24 cellular contexts compared by ENCODE assay signal in genomic region chr21:41685511-41686149, GRCh38.
DNase-seq lines count a peak whose midpoint lies in the region; ATAC-seq and TF ChIP-seq lines count a peak whose summit lies in the region.
"Had no signal": no experiment of that assay in that cellular context is flagged by ENCODE, and none has a peak within 500 bp of the region (broad histone marks: within the 10 kb centered on the region; RNA-seq: fewer than 3 reads in every experiment).

No MANE protein-coding gene starts in this region.

- H3K4me3 Mint-ChIP-seq in neural progenitor cell, result no peak overlapping the region
- H3K4me3 Mint-ChIP-seq in activated T-cell treated with anti-CD3 and anti-CD28 coated beads, Interleukin-2, amount 50 U/mL, for 24 hours, result no peak overlapping the region
- H3K4me3 Mint-ChIP-seq: activated CD4-positive, alpha-beta T cell treated with anti-CD3 and anti-CD28 coated beads for 36 hours; activated CD8-positive, alpha-beta T cell treated with anti-CD3 and anti-CD28 coated beads, Interleukin-2, amount 10 ng/mL, durations not matched to agents 7 days and 5 days; activated naive CD4-positive, alpha-beta T cell treated with anti-CD3 and anti-CD28 coated beads, Interleukin-2, amount 50 U/mL, for 24 hours; immature natural killer cell had no signal

- POLR2A ChIA-PET in PC-3 (lab: Charles Lee; ENCODE audit: unreplicated experiment), result no interaction called here

- intact Hi-C loops in PC-3 (cut with micrococcal nuclease) (no loop called here), mammary epithelial cell (cut with micrococcal nuclease) (no loop called here)

- H2AFZ ChIP-seq in PC-3 (ENCODE audit: low read length) (no peak overlapping the region), mammary epithelial cell (ENCODE audit: low read depth, low read length) (no peak overlapping the region), neural progenitor cell (replicated peaks) (no peak overlapping the region)

- peaks cover 7% of the 10 kb centered on the region for H3K9me3 Mint-ChIP-seq in neural progenitor cell
- H3K9me3 Mint-ChIP-seq in activated T-cell treated with anti-CD3 and anti-CD28 coated beads, Interleukin-2, amount 50 U/mL, for 24 hours, result no peaks in the 10 kb centered on the region
- H3K9me3 Mint-ChIP-seq: activated naive CD4-positive, alpha-beta T cell treated with anti-CD3 and anti-CD28 coated beads, Interleukin-2, amount 50 U/mL, for 24 hours; immature natural killer cell had no signal

- H3K4me2 ChIP-seq in PC-3 (ENCODE audit: low read length) (peak overlapping the region; percentile 76; the same call in 1 of the 2 replicates), mammary epithelial cell (ENCODE audit: insufficient read depth, low read depth, low read length) (no peak overlapping the region), neural progenitor cell (no peak overlapping the region)
- H3K4me2 ChIP-seq: BLaER1 treated with 17β-estradiol and CSF1 and Interleukin-3, amounts not matched to agents 10 nM and 100 nM; KMS-11 had no signal

- peaks cover 78% of the 10 kb centered on the region for H3K4me1 ChIP-seq in PC-3 (ENCODE audit: insufficient read depth, low read length)
- peaks cover 57% of the 10 kb centered on the region for H3K4me1 ChIP-seq in mammary epithelial cell (ENCODE audit: insufficient read depth, low read length)
- no peaks in the 10 kb centered on the region for H3K4me1 ChIP-seq in neural progenitor cell
- no peaks in the 10 kb centered on the region for H3K4me1 ChIP-seq in urinary bladder (ENCODE audit: insufficient read depth)
- H3K4me1 ChIP-seq: BLaER1 treated with 17β-estradiol and CSF1 and Interleukin-3, amounts not matched to agents 10 nM and 100 nM had no signal

- dilution Hi-C loops in mammary epithelial cell (cut with HindIII; ENCODE audit: low sequenced_read_pairs), result no loop called here

- no peaks in the 10 kb centered on the region for H3K9me2 ChIP-seq in PC-3 (replicated peaks; ENCODE audit: low read length)

- no peaks in the 10 kb centered on the region for H3K36me3 Mint-ChIP-seq in neural progenitor cell
- H3K36me3 Mint-ChIP-seq in activated T-cell treated with anti-CD3 and anti-CD28 coated beads, Interleukin-2, amount 50 U/mL, for 24 hours (ENCODE audit: low read depth), result no peaks in the 10 kb centered on the region
- H3K36me3 Mint-ChIP-seq: activated naive CD4-positive, alpha-beta T cell treated with anti-CD3 and anti-CD28 coated beads, Interleukin-2, amount 50 U/mL, for 24 hours; immature natural killer cell had no signal

- in situ Hi-C loops in mammary epithelial cell (cut with MboI; ENCODE audit: low sequenced_read_pairs in 2 of 2), result loop anchor here in 1 of 2 donors (10.0 kb wide), 1 partner anchor 71 kb away; no protein-coding TSS in a partner anchor

- 75% methylated on average over 7 of the region's 8 CpGs for WGBS in mammary epithelial cell (ENCODE audit: low coverage, missing lambda C conversion rate)
- 87% methylated on average over 8 of the region's 8 CpGs for WGBS in urinary bladder

- peaks cover 12% of the 10 kb centered on the region for H3K27me3 Mint-ChIP-seq in neural progenitor cell (ENCODE audit: insufficient read depth, low read depth)
- H3K27me3 Mint-ChIP-seq in activated T-cell treated with anti-CD3 and anti-CD28 coated beads, Interleukin-2, amount 50 U/mL, for 24 hours, result peaks cover 25% of the 10 kb centered on the region

- ATAC-seq in PC-3, result no peak
- ATAC-seq: activated CD4-positive, alpha-beta T cell treated with anti-CD3 and anti-CD28 coated beads for 36 hours; activated CD8-positive, alpha-beta T cell treated with anti-CD3 and anti-CD28 coated beads, Interleukin-2, amount 10 ng/mL, durations not matched to agents 7 days and 5 days had no signal

- no TSS peak for BruUV-seq in PC-3 (replicated peaks; lab: Mats Ljungman, UMichigan)
- BruUV-seq in mammary epithelial cell (replicated peaks; lab: Mats Ljungman, UMichigan), result no TSS peak

- H3K27ac ChIP-seq in PC-3 (ENCODE audit: low read length) (peak overlapping the region; percentile 98), mammary epithelial cell (ENCODE audit: insufficient read depth, low read depth, low read length) (peak overlapping the region; percentile 79), neural progenitor cell (no peak overlapping the region), urinary bladder (ENCODE audit: low read depth) (peak overlapping the region; percentile 65)
- H3K27ac ChIP-seq: BLaER1 treated with 17β-estradiol and CSF1 and Interleukin-3, amounts not matched to agents 10 nM and 100 nM; HL-60; KMS-11; right atrium auricular region had no signal

- H3K27me3 ChIP-seq in PC-3 (ENCODE audit: low read length) (no peaks in the 10 kb centered on the region), mammary epithelial cell (ENCODE audit: insufficient read depth, low read length) (no peaks in the 10 kb centered on the region), neural progenitor cell (no peaks in the 10 kb centered on the region)
- H3K27me3 ChIP-seq: BLaER1 treated with 17β-estradiol and CSF1 and Interleukin-3, amounts not matched to agents 10 nM and 100 nM; right atrium auricular region; tibial nerve had no signal

- no peaks in the 10 kb centered on the region for H4K20me1 ChIP-seq in PC-3 (ENCODE audit: low read length)
- H4K20me1 ChIP-seq in mammary epithelial cell (ENCODE audit: insufficient read depth, low read length), result no peaks in the 10 kb centered on the region
- H4K20me1 ChIP-seq in neural progenitor cell (ENCODE audit: low read depth), result no peaks in the 10 kb centered on the region
- H4K20me1 ChIP-seq: BLaER1 treated with 17β-estradiol and CSF1 and Interleukin-3, amounts not matched to agents 10 nM and 100 nM had no signal

- no peak for TF ChIP-seq CTCF in PC-3 (conservative IDR thresholded peaks at IDR 0.05; ENCODE audit: low read depth, low read length)
- TF ChIP-seq CTCF in mammary epithelial cell (conservative IDR thresholded peaks at IDR 0.05 in 1 of 2, IDR thresholded peaks at IDR 0.05 in 1 of 2; ENCODE audit: extremely low read depth in 1 of 2, insufficient read depth in 1 of 2, low read depth in 1 of 2, low read length in 2 of 2), result no peak
- TF ChIP-seq CTCF in neural progenitor cell (IDR thresholded peaks at IDR 0.05), result no peak

- 0 out of 2 replicates have a peak, but pooled peaks cover 4% of the 10 kb centered on the region for H3K79me2 ChIP-seq in PC-3 (ENCODE audit: low read length)
- H3K79me2 ChIP-seq in mammary epithelial cell (ENCODE audit: insufficient read depth, low read length), result no peaks in the 10 kb centered on the region
- no peaks in the 10 kb centered on the region for H3K79me2 ChIP-seq in neural progenitor cell (ENCODE audit: low read depth)

- H3K9me3 ChIP-seq in PC-3 (ENCODE audit: low read length) (no peaks in the 10 kb centered on the region), mammary epithelial cell (replicated peaks; ENCODE audit: insufficient read depth, low read length) (no peaks in the 10 kb centered on the region), neural progenitor cell (ENCODE audit: low read depth) (no peaks in the 10 kb centered on the region)
- H3K9me3 ChIP-seq: right atrium auricular region, tibial nerve had no signal

- CTCF ChIA-PET in PC-3 (lab: Charles Lee) (no interaction called here), mammary epithelial cell (lab: Charles Lee; ENCODE audit: low non-redundant PET) (no interaction called here)

- H3K27ac Mint-ChIP-seq in neural progenitor cell, result peak overlapping the region; percentile 46
- H3K27ac Mint-ChIP-seq in activated T-cell treated with anti-CD3 and anti-CD28 coated beads, Interleukin-2, amount 50 U/mL, for 24 hours, result no peak overlapping the region
- H3K27ac Mint-ChIP-seq: activated CD4-positive, alpha-beta T cell treated with anti-CD3 and anti-CD28 coated beads for 36 hours; activated CD8-positive, alpha-beta T cell treated with anti-CD3 and anti-CD28 coated beads, Interleukin-2, amount 10 ng/mL, durations not matched to agents 7 days and 5 days; activated naive CD4-positive, alpha-beta T cell treated with anti-CD3 and anti-CD28 coated beads, Interleukin-2, amount 50 U/mL, for 24 hours; immature natural killer cell had no signal

- DNase-seq in PC-3 (no peak), mammary epithelial cell (no peak), neural progenitor cell (ENCODE audit: low spot score) (no peak), SW480 (ENCODE audit: low spot score) (no peak), NCI-H226 (no peak)
- no peak for DNase-seq in activated T-cell treated with anti-CD3 and anti-CD28 coated beads, Interleukin-2, amount 50 U/mL, for 24 hours
- DNase-seq: activated CD4-positive, alpha-beta T cell treated with anti-CD3 and anti-CD28 coated beads for 36 hours; activated CD8-positive, alpha-beta T cell treated with anti-CD3 and anti-CD28 coated beads, Interleukin-2, amount 10 ng/mL, durations not matched to agents 7 days and 5 days; amygdala; DMS79; immature natural killer cell; MM.1S; NCI-H1417; NCI-H2029; NCI-H524; stimulated activated CD4-positive, alpha-beta T cell treated with anti-CD3 and anti-CD28 coated beads, Interleukin-4, amount 100 ng/mL, for 1 hour; T1000 had no signal

- H3K9ac ChIP-seq in PC-3 (ENCODE audit: low read length) (peak overlapping the region; percentile 71), mammary epithelial cell (ENCODE audit: insufficient read depth, low read length) (no peak overlapping the region), neural progenitor cell (no peak overlapping the region)
- H3K9ac ChIP-seq: BLaER1 treated with 17β-estradiol and CSF1 and Interleukin-3, amounts not matched to agents 10 nM and 100 nM; KMS-11 had no signal

- H3K36me3 ChIP-seq in PC-3 (ENCODE audit: low read depth, low read length) (no peaks in the 10 kb centered on the region), mammary epithelial cell (ENCODE audit: insufficient read depth, low read length) (no peaks in the 10 kb centered on the region), neural progenitor cell (no peaks in the 10 kb centered on the region), urinary bladder (ENCODE audit: insufficient read depth) (no peaks in the 10 kb centered on the region)
- H3K36me3 ChIP-seq: BLaER1 treated with 17β-estradiol and CSF1 and Interleukin-3, amounts not matched to agents 10 nM and 100 nM; right atrium auricular region; tibial nerve had no signal

- H3K4me3 ChIP-seq in PC-3 (ENCODE audit: low read length), result no peak overlapping the region
- H3K4me3 ChIP-seq in mammary epithelial cell (replicated peaks in 1 of 3; ENCODE audit: insufficient read depth in 1 of 3, low read depth in 2 of 3, low read length in 3 of 3), result no peak overlapping the region
- H3K4me3 ChIP-seq in neural progenitor cell, result no peak overlapping the region
- H3K4me3 ChIP-seq in urinary bladder (ENCODE audit: low read depth, low read length), result no peak overlapping the region
- H3K4me3 ChIP-seq: BLaER1 treated with 17β-estradiol and CSF1 and Interleukin-3, amounts not matched to agents 10 nM and 100 nM; right atrium auricular region; tibial nerve had no signal

- H3F3A ChIP-seq in PC-3 (ENCODE audit: low read length, unreplicated experiment) (no peaks in the 10 kb centered on the region), neural progenitor cell (ENCODE audit: low read depth) (no peaks in the 10 kb centered on the region)

- peaks cover 31% of the 10 kb centered on the region for H3K4me1 Mint-ChIP-seq in neural progenitor cell
- H3K4me1 Mint-ChIP-seq in activated T-cell treated with anti-CD3 and anti-CD28 coated beads, Interleukin-2, amount 50 U/mL, for 24 hours (ENCODE audit: low read depth), result no peaks in the 10 kb centered on the region
- H3K4me1 Mint-ChIP-seq: activated CD4-positive, alpha-beta T cell treated with anti-CD3 and anti-CD28 coated beads for 36 hours; activated naive CD4-positive, alpha-beta T cell treated with anti-CD3 and anti-CD28 coated beads, Interleukin-2, amount 50 U/mL, for 24 hours; immature natural killer cell had no signal
